In the genomic region with DNA sequence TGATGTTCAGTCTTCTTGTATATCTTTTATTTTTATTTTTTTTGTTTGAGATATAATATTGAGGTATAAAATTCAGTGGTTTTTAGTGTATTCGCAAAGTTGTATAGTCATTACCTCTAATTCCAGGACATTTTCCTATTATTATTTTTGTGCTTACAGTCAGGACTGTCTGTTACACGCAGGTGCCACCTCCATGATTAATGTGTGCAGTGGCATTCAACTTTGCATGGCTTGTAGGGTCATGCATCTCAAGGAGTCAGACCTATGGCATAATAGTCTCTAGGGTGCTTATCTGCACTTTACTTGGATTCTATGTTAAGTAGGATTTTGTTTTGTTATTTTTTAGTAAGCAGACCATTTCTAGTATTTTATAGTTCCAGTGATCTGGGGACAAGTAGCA, we compare ENCODE assay signal across 8 cellular contexts. TPM values are rescaled to one million over a fixed set of nuclear protein-coding genes. Genes with fewer than 3 reads are reported as not detected.
DNase-seq lines count a peak whose midpoint lies in the region; ATAC-seq and TF ChIP-seq lines count a peak whose summit lies in the region.

No MANE protein-coding gene starts in this region.

- ATAC-seq in stimulated activated naive CD8-positive, alpha-beta T cell treated with anti-CD3 and anti-CD28 coated beads, Interleukin-15, Interleukin-2, amounts not matched to agents 100 U/mL and 50 U/mL, for 24 hours, result no peak
- no peak for ATAC-seq in GM18873 (IDR thresholded peaks at IDR 0.05; ENCODE audit: low FRiP score, unreplicated experiment)

- H3K4me1 Mint-ChIP-seq in stimulated activated naive CD8-positive, alpha-beta T cell treated with anti-CD3 and anti-CD28 coated beads, Interleukin-15, Interleukin-2, amounts not matched to agents 100 ng/mL and 50 ng/mL, for 24 hours (ENCODE audit: low read depth), result peaks cover 20% of the 10 kb centered on the region
- H3K4me1 Mint-ChIP-seq in MCF 10A (ENCODE audit: insufficient read depth, unreplicated experiment), result peaks cover 6% of the 10 kb centered on the region

- peak overlapping the region; percentile 83 for H3K4me3 ChIP-seq in mesodermal cell (ENCODE audit: extremely low read depth, insufficient read depth, low read length, poor library complexity, severe bottlenecking)

- DNase-seq in stimulated activated naive CD8-positive, alpha-beta T cell treated with anti-CD3 and anti-CD28 coated beads, Interleukin-15, Interleukin-2, amounts not matched to agents 100 U/mL and 50 U/mL, for 24 hours, result no peak
- DNase-seq in MCF 10A (ENCODE audit: unreplicated experiment) (peak; percentile 10), dedifferentiated amniotic fluid mesenchymal stem cell (ENCODE audit: extremely low spot score) (no peak)
- DNase-seq in stimulated activated CD4-positive, alpha-beta T cell treated with anti-CD3 and anti-CD28 coated beads, Interleukin-12 subunit alpha, Interleukin-12 subunit beta, amount 100 ng/mL, for 4 hours, result no peak
- no peak for DNase-seq in activated CD4-positive, alpha-beta T cell treated with anti-CD3 and anti-CD28 coated beads for 48 hours

- TSS peak; percentile 39 for BruUV-seq in MCF 10A (replicated peaks; lab: Mats Ljungman, UMichigan)

- H3K27me3 Mint-ChIP-seq in stimulated activated naive CD8-positive, alpha-beta T cell treated with anti-CD3 and anti-CD28 coated beads, Interleukin-15, Interleukin-2, amounts not matched to agents 100 ng/mL and 50 ng/mL, for 24 hours, result no peaks in the 10 kb centered on the region
- no peaks in the 10 kb centered on the region for H3K27me3 Mint-ChIP-seq in MCF 10A (ENCODE audit: insufficient read depth, unreplicated experiment)

- H3K9me3 ChIP-seq in mesodermal cell (ENCODE audit: control insufficient read depth, low read length), result no peaks in the 10 kb centered on the region

- H3K36me3 ChIP-seq in mesodermal cell (ENCODE audit: control insufficient read depth, insufficient read depth, low read length), result peaks cover 31% of the 10 kb centered on the region

- peaks cover 16% of the 10 kb centered on the region for H3K36me3 Mint-ChIP-seq in stimulated activated naive CD8-positive, alpha-beta T cell treated with anti-CD3 and anti-CD28 coated beads, Interleukin-15, Interleukin-2, amounts not matched to agents 100 ng/mL and 50 ng/mL, for 24 hours (ENCODE audit: low read depth)
- H3K36me3 Mint-ChIP-seq in MCF 10A (ENCODE audit: insufficient read depth, unreplicated experiment), result peaks cover 33% of the 10 kb centered on the region

- no peaks in the 10 kb centered on the region for H3K9me3 Mint-ChIP-seq in stimulated activated naive CD8-positive, alpha-beta T cell treated with anti-CD3 and anti-CD28 coated beads, Interleukin-15, Interleukin-2, amounts not matched to agents 100 ng/mL and 50 ng/mL, for 24 hours
- H3K9me3 Mint-ChIP-seq in MCF 10A (ENCODE audit: unreplicated experiment), result no peaks in the 10 kb centered on the region

- TF ChIP-seq CTCF in MCF 10A (IDR thresholded peaks at IDR 0.05; ENCODE audit: unreplicated experiment), result no peak

- H3K27ac Mint-ChIP-seq in stimulated activated naive CD8-positive, alpha-beta T cell treated with anti-CD3 and anti-CD28 coated beads, Interleukin-15, Interleukin-2, amounts not matched to agents 100 ng/mL and 50 ng/mL, for 24 hours, result peak overlapping the region; percentile 87
- H3K27ac Mint-ChIP-seq in MCF 10A (ENCODE audit: low read depth, unreplicated experiment), result peak overlapping the region; percentile 97

- no peak overlapping the region for H3K27ac ChIP-seq in mesodermal cell (ENCODE audit: low read depth, low read length, severe bottlenecking)

- intact Hi-C loops in MCF 10A (cut with micrococcal nuclease), result no loop called here

- CTCF ChIA-PET in MCF 10A (lab: Yijun Ruan, JAX), result interaction anchor here (1.9 kb wide), 1 partner anchor 19 kb away, joined by 9 read pairs; no protein-coding TSS in a partner anchor

- WGBS in mesodermal cell (ENCODE audit: insufficient coverage in 2 of 2), 2 experiments, result 80% methylated on average over 1 of the region's 2 CpGs

- POLR2A ChIA-PET in MCF 10A (lab: Yijun Ruan, JAX), result interaction anchor here (0.5 to 3.1 kb wide), 13 partner anchors 18 to 998 kb away, joined by 3 to 10 read pairs (median 4); a partner anchor contains a TSS

- H3K4me3 Mint-ChIP-seq in stimulated activated naive CD8-positive, alpha-beta T cell treated with anti-CD3 and anti-CD28 coated beads, Interleukin-15, Interleukin-2, amounts not matched to agents 100 ng/mL and 50 ng/mL, for 24 hours, result peak overlapping the region; percentile 94
- H3K4me3 Mint-ChIP-seq in MCF 10A (ENCODE audit: unreplicated experiment), result peak overlapping the region; percentile 95

- H3K4me1 ChIP-seq in mesodermal cell (ENCODE audit: control insufficient read depth, insufficient read depth, low read length, poor library complexity, severe bottlenecking), result no peaks in the 10 kb centered on the region

RNA-seq across cellular contexts. Expression of a gene that starts 1.0 kb away (rescaled TPM):
- total RNA-seq in MCF 10A (2022), result 25.8 and 28.8 TPM in 2 replicates
- polyA plus RNA-seq in mesodermal cell (2013, experiment 1 of 2), result 33.8 TPM
- 33.3 TPM for polyA plus RNA-seq in mesodermal cell (2013, experiment 2 of 2)

RNA-seq across cellular contexts. Expression of a gene that starts 56.7 kb away (rescaled TPM):
- total RNA-seq in MCF 10A (2022), result 573 and 817 TPM in 2 replicates
- polyA plus RNA-seq in mesodermal cell (2013, experiment 1 of 2), result 833 TPM
- polyA plus RNA-seq in mesodermal cell (2013, experiment 2 of 2), result 863 TPM

RNA-seq across cellular contexts. Expression of a gene that starts 58.5 kb away (rescaled TPM):
- total RNA-seq in MCF 10A (2022), result 0.07 TPM in 1 of 2 replicates, not detected in the other
- polyA plus RNA-seq in mesodermal cell (2013, experiment 1 of 2), result 7.7 TPM
- polyA plus RNA-seq in mesodermal cell (2013, experiment 2 of 2), result 6.5 TPM
